ENCODE assay signal across 15 cellular contexts in genomic region chr4:108988514-108989195, GRCh38.
DNase-seq lines count a peak whose midpoint lies in the region; ATAC-seq and TF ChIP-seq lines count a peak whose summit lies in the region.
"Had no signal": no experiment of that assay in that cellular context is flagged by ENCODE, and none has a peak within 500 bp of the region (broad histone marks: within the 10 kb centered on the region; RNA-seq: fewer than 3 reads in every experiment).

No MANE protein-coding gene starts in this region.

- no peak for TF ChIP-seq POLR2A in erythroblast (IDR thresholded peaks at IDR 0.05; ENCODE audit: low read length)

- DNase-seq in fibroblast of peridontal ligament (ENCODE audit: extremely low read depth) (peak; percentile 52), hypothalamus (lab: John Stamatoyannopoulos, UW) (no peak), erythroblast (lab: John Stamatoyannopoulos, UW) (no peak), retina (no peak)
- DNase-seq: DMS79; esophagus squamous epithelium; NCI-H1105 treated with DMSO at 0.1 percent for 48 hours; PC-9; sigmoid colon; stimulated activated naive CD4-positive, alpha-beta T cell had no signal

- peak; percentile 83 for ATAC-seq in GM18861 (IDR thresholded peaks at IDR 0.05; ENCODE audit: unreplicated experiment)
- peak; percentile 55 for ATAC-seq in GM21529 (IDR thresholded peaks at IDR 0.05; ENCODE audit: unreplicated experiment)
- ATAC-seq in HG03196 (IDR thresholded peaks at IDR 0.05; ENCODE audit: unreplicated experiment): peak; percentile 93
- no peak for ATAC-seq in GM21737 (IDR thresholded peaks at IDR 0.05; ENCODE audit: unreplicated experiment)
- ATAC-seq: WTC11 had no signal
